Comparison of ENCODE assay signal across 1 cellular context in genomic region chr2:135005753-135006152, GRCh38.
TF ChIP-seq lines count a peak whose summit lies in the region.

No MANE protein-coding gene starts in this region.

TF ChIP-seq in GM23338, 12 proteins besides CTCF, POLR2A, EP300 and RAD21 (continued from another document):
- no peak for TF ChIP-seq ZNF462 (CRISPR knock-in tag; IDR thresholded peaks at IDR 0.05)
- TF ChIP-seq NANOG (IDR thresholded peaks at IDR 0.05; ENCODE audit: borderline replicate concordance): no peak
